In genomic region chr5:134411546-134412266, GRCh38 we compare ENCODE assay signal across 8 cellular contexts. TPM values are rescaled to one million over a fixed set of nuclear protein-coding genes. Genes with fewer than 3 reads are reported as not detected.
DNase-seq lines count a peak whose midpoint lies in the region; ATAC-seq, FAIRE-seq and TF ChIP-seq lines count a peak whose summit lies in the region.

CDKN2AIPNL (minus strand) TSS chr5:134411881; CDS start chr5:134411854, 27 bp downstream.

- peak; percentile 88 for TF ChIP-seq POLR2A in GM18951 (IDR thresholded peaks at IDR 0.05; ENCODE audit: extremely low read depth, insufficient read depth, insufficient read length)

- H3K9ac ChIP-seq in kidney (ENCODE audit: low read length in 2 of 2), result peak within 1 kb of the TSS; percentile 81 to 91

- H3K36me3 ChIP-seq in kidney (ENCODE audit: control insufficient read depth in 1 of 2, insufficient read depth in 2 of 2, low read length in 2 of 2), result peaks cover 0 to 9% of the 10 kb centered on the region in 2 donors

- no peak for FAIRE-seq in kidney (lab: Jason Lieb, UNC)

- in situ Hi-C loops in GM18951 (cut with MboI; ENCODE audit: low sequenced_read_pairs, unreplicated experiment), result no loop called here

- peak within 1 kb of the TSS; percentile 80 to 90 for H3K4me3 ChIP-seq in kidney (ENCODE audit: low read length in 2 of 2)

- peak; percentile 98 for DNase-seq in AG20443 (ENCODE audit: low spot score)
- peak; percentile 84 for DNase-seq in NCI-H345 (lab: John Stamatoyannopoulos, UW)
- peak; percentile 88 for DNase-seq in activated CD4-positive, CD25-positive, alpha-beta regulatory T cell treated with anti-CD3 and anti-CD28 coated beads, Interleukin-2, amount 50 U/mL, for 72 hours
- peak; percentile 86 for DNase-seq in cerebellar cortex (ENCODE audit: low spot score)
- DNase-seq in kidney, result peak; percentile 97
- peak; percentile 93 for DNase-seq in stimulated activated CD4-positive, alpha-beta T cell treated with anti-CD3 and anti-CD28 coated beads, Interleukin-15, amount 100 ng/mL, for 24 hours

- intact Hi-C loops in kidney (cut with DNase I), result loop anchor here (10.0 kb wide), 1 partner anchor 113 kb away; the partner anchor contains the start of gene JADE2

- no peaks in the 10 kb centered on the region for H3K9me3 ChIP-seq in kidney (ENCODE audit: control insufficient read depth in 1 of 2, low read length in 2 of 2)

- peak within 1 kb of the TSS; percentile 80 to 87 for H3K27ac ChIP-seq in kidney (ENCODE audit: low read depth in 2 of 2, low read length in 2 of 2)

- H3K4me1 ChIP-seq in kidney (ENCODE audit: control insufficient read depth in 1 of 2, insufficient read depth in 1 of 2, low read depth in 1 of 2, low read length in 2 of 2), result peaks cover 10 to 31% of the 10 kb centered on the region in 2 donors

- ATAC-seq in HG03175 (IDR thresholded peaks at IDR 0.05; ENCODE audit: unreplicated experiment), result peak; percentile 98

- TF ChIP-seq CTCF in kidney (IDR thresholded peaks at IDR 0.05; ENCODE audit: borderline replicate concordance, extremely low read depth, insufficient read depth), result peak; percentile 73

RNA-seq across cellular contexts. Expression of gene CDKN2AIPNL, which starts in this region (rescaled TPM):
- 19.0 TPM for total RNA-seq in kidney
- polyA plus RNA-seq in kidney (ENCODE audit: insufficient read depth, low read depth, low replicate concordance), result 38.2 TPM

Comparison
In these comparisons a context has a peak if more than half of its experiments do, and no peak if none do; other contexts are left out.
1. Peak in every context shown above with its lines: DNase-seq, ATAC-seq, H3K4me3 ChIP-seq and H3K27ac ChIP-seq.